Comparison of ENCODE assay signal across 9 cellular contexts in genomic region chr12:11500222-11500860, GRCh38.
DNase-seq lines count a peak whose midpoint lies in the region; ATAC-seq, FAIRE-seq and TF ChIP-seq lines count a peak whose summit lies in the region.
"Had no signal": no experiment of that assay in that cellular context is flagged by ENCODE, and none has a peak within 500 bp of the region (broad histone marks: within the 10 kb centered on the region; RNA-seq: fewer than 3 reads in every experiment).

No MANE protein-coding gene starts in this region.

- H4K20me1 ChIP-seq in SK-N-SH (ENCODE audit: insufficient read depth), result peaks cover 10% of the 10 kb centered on the region; the same call in 1 of the 2 replicates

- no peaks in the 10 kb centered on the region for H3K36me3 Mint-ChIP-seq in CD4-positive, alpha-beta T cell (ENCODE audit: low read depth)
- peaks cover 1% of the 10 kb centered on the region for H3K36me3 Mint-ChIP-seq in activated naive CD8-positive, alpha-beta T cell treated with anti-CD3 and anti-CD28 coated beads for 36 hours

- no peaks in the 10 kb centered on the region for H3K79me2 ChIP-seq in SK-N-SH (ENCODE audit: insufficient read depth)

- intact Hi-C loops in CD4-positive, alpha-beta T cell (cut with DNase I, micrococcal nuclease), result loop anchor here in 1 of 2 experiments (2.0 kb wide), 1 partner anchor 48 kb away; no protein-coding TSS in a partner anchor
- intact Hi-C loops in Right ventricle myocardium inferior (cut with DNase I) (no loop called here), pancreas (cut with DNase I) (no loop called here), tibial artery (cut with DNase I; ENCODE audit: low total_unique reads) (no loop called here)

- no peak overlapping the region for H3K4me3 Mint-ChIP-seq in CD4-positive, alpha-beta T cell
- no peak overlapping the region for H3K4me3 Mint-ChIP-seq in activated naive CD8-positive, alpha-beta T cell treated with anti-CD3 and anti-CD28 coated beads for 36 hours

- peak overlapping the region in 1 of 2 experiments; percentile 14; a peak in 2 of 4 replicates for H3K4me3 ChIP-seq in SK-N-SH (ENCODE audit: low read depth in 2 of 2, low read length in 1 of 2)
- no peak overlapping the region for H3K4me3 ChIP-seq in pancreas
- H3K4me3 ChIP-seq in tibial artery, result no peak overlapping the region
- H3K4me3 ChIP-seq: suprapubic skin had no signal

- no peaks in the 10 kb centered on the region for H3K4me1 Mint-ChIP-seq in CD4-positive, alpha-beta T cell (ENCODE audit: low read depth)
- H3K4me1 Mint-ChIP-seq in activated naive CD8-positive, alpha-beta T cell treated with anti-CD3 and anti-CD28 coated beads for 36 hours, result peaks cover 4% of the 10 kb centered on the region

- CTCF ChIA-PET in CD4-positive, alpha-beta T cell (lab: Charles Lee), result interaction anchor here (1.8 kb wide), 1 partner anchor 13 kb away, joined by 7 read pairs; no protein-coding TSS in a partner anchor
- CTCF ChIA-PET in SK-N-SH (lab: Yijun Ruan, JAX), result interaction anchor here (0.6 to 2.5 kb wide), 5 partner anchors 11 to 750 kb away, joined by 3 to 11 read pairs (median 3); no protein-coding TSS in a partner anchor

- FAIRE-seq in pancreas (lab: Jason Lieb, UNC) (no peak), RCC 7860 (lab: Jason Lieb, UNC) (no peak)

- no peaks in the 10 kb centered on the region for H3F3A ChIP-seq in SK-N-SH (replicated peaks; ENCODE audit: insufficient read depth)

- POLR2A ChIA-PET in CD4-positive, alpha-beta T cell (lab: Charles Lee), result interaction anchor here (1.2 kb wide), 1 partner anchor 45 kb away, joined by 6 read pairs; no protein-coding TSS in a partner anchor
- POLR2A ChIA-PET in SK-N-SH (lab: Yijun Ruan, JAX), result interaction anchor here (0.5 kb wide), 1 partner anchor 430 kb away, joined by 3 read pairs; no protein-coding TSS in a partner anchor

- no peak overlapping the region for H3K27ac Mint-ChIP-seq in CD4-positive, alpha-beta T cell
- H3K27ac Mint-ChIP-seq in activated naive CD8-positive, alpha-beta T cell treated with anti-CD3 and anti-CD28 coated beads for 36 hours, result no peak overlapping the region

- H3K9ac ChIP-seq in SK-N-SH, result no peak overlapping the region

- H3K36me3 ChIP-seq in SK-N-SH (replicated peaks in 1 of 2; ENCODE audit: control insufficient read depth in 1 of 2, insufficient read depth in 2 of 2, low read length in 1 of 2) (no peaks in the 10 kb centered on the region), pancreas (no peaks in the 10 kb centered on the region), tibial artery (no peaks in the 10 kb centered on the region)
- H3K36me3 ChIP-seq: suprapubic skin had no signal

- peaks cover 50% of the 10 kb centered on the region for H3K27me3 Mint-ChIP-seq in CD4-positive, alpha-beta T cell
- H3K27me3 Mint-ChIP-seq in activated naive CD8-positive, alpha-beta T cell treated with anti-CD3 and anti-CD28 coated beads for 36 hours, result peaks cover 40% of the 10 kb centered on the region

- TF ChIP-seq CTCF in CD4-positive, alpha-beta T cell (IDR thresholded peaks at IDR 0.05), result no peak
- TF ChIP-seq CTCF in SK-N-SH (IDR thresholded peaks at IDR 0.05) (no peak), pancreas (IDR thresholded peaks at IDR 0.05) (no peak), tibial artery (IDR thresholded peaks at IDR 0.05) (no peak)

- H3K27me3 ChIP-seq in CD4-positive, alpha-beta T cell (ENCODE audit: control insufficient read depth, insufficient read depth, low read length), result peaks cover 18% of the 10 kb centered on the region
- H3K27me3 ChIP-seq in SK-N-SH (ENCODE audit: insufficient read depth), result no peaks in the 10 kb centered on the region
- H3K27me3 ChIP-seq in pancreas, result no peaks in the 10 kb centered on the region
- H3K27me3 ChIP-seq in tibial artery, result peaks cover 0 to 2% of the 10 kb centered on the region in 2 donors

- H3K9me3 ChIP-seq in CD4-positive, alpha-beta T cell (ENCODE audit: control insufficient read depth, low read length), result no peaks in the 10 kb centered on the region
- H3K9me3 ChIP-seq in SK-N-SH (no peaks in the 10 kb centered on the region), pancreas (no peaks in the 10 kb centered on the region), tibial artery (no peaks in the 10 kb centered on the region)
- H3K9me3 ChIP-seq: suprapubic skin had no signal

- 16% methylated on average over 5 of the region's 59 CpGs for WGBS in SK-N-SH (ENCODE audit: low lambda C conversion rate)
- 3 to 4% methylated on average over 46 to 59 of the region's 59 CpGs for WGBS in pancreas, 2 donors

- peak; percentile 91 for ATAC-seq in CD4-positive, alpha-beta T cell (ENCODE audit: poor library complexity)
- ATAC-seq in HG03108 (IDR thresholded peaks at IDR 0.05; ENCODE audit: unreplicated experiment), result peak; percentile 64
- ATAC-seq in Right ventricle myocardium inferior, result peak; percentile 83
- ATAC-seq in pancreas, result peak; percentile 94 to 100 (median 98)

- H3K9me2 ChIP-seq in SK-N-SH, result no peaks in the 10 kb centered on the region

- peaks cover 1% of the 10 kb centered on the region for H3K9me3 Mint-ChIP-seq in CD4-positive, alpha-beta T cell
- H3K9me3 Mint-ChIP-seq in activated naive CD8-positive, alpha-beta T cell treated with anti-CD3 and anti-CD28 coated beads for 36 hours, result peaks cover 6% of the 10 kb centered on the region

- H2AFZ ChIP-seq in SK-N-SH (ENCODE audit: low read depth), result no peak overlapping the region

- peak; percentile 65 to 82 (median 72) for DNase-seq in CD4-positive, alpha-beta T cell
- DNase-seq in SK-N-SH (peak; percentile 74), Right ventricle myocardium inferior (ENCODE audit: missing footprints) (peak; percentile 77), pancreas (peak; percentile 66 to 96 (median 88)), tibial artery (peak; percentile 66 to 85), RCC 7860 (ENCODE audit: low spot score) (no peak)
- peak; percentile 83 for DNase-seq in activated naive CD8-positive, alpha-beta T cell treated with anti-CD3 and anti-CD28 coated beads for 36 hours

- peak overlapping the region; percentile 57; the same call in 1 of the 2 replicates for H3K4me2 ChIP-seq in SK-N-SH

- TF ChIP-seq RAD21 in SK-N-SH (IDR thresholded peaks at IDR 0.05; ENCODE audit: low read length), result no peak

- no peak for TF ChIP-seq EP300 in SK-N-SH (IDR thresholded peaks at IDR 0.05; ENCODE audit: borderline replicate concordance in 1 of 2, low read depth in 1 of 2, low read length in 1 of 2)

- H3K27ac ChIP-seq in CD4-positive, alpha-beta T cell (ENCODE audit: low read depth, low read length), result no peak overlapping the region
- H3K27ac ChIP-seq in SK-N-SH (ENCODE audit: low read depth in 2 of 2, low read length in 1 of 2), result no peak overlapping the region
- no peak overlapping the region for H3K27ac ChIP-seq in pancreas
- H3K27ac ChIP-seq in tibial artery, result no peak overlapping the region
- H3K27ac ChIP-seq: suprapubic skin had no signal

- H3K4me1 ChIP-seq in SK-N-SH (ENCODE audit: control insufficient read depth in 1 of 2, insufficient read depth in 2 of 2, low read depth in 1 of 2, low read length in 1 of 2) (peaks cover 0 to 7% of the 10 kb centered on the region in 2 experiments; a peak in 1 of 4 replicates), pancreas (peaks cover 0 to 3% (median 0%) of the 10 kb centered on the region in 3 donors), tibial artery (peaks cover 0 to 10% (median 3%) of the 10 kb centered on the region in 4 donors)

TF ChIP-seq in SK-N-SH, 30 proteins besides CTCF, POLR2A, EP300 and RAD21 (continues in another document):
- no peak for TF ChIP-seq RXRA (IDR thresholded peaks at IDR 0.05; ENCODE audit: borderline replicate concordance, low read depth)
- no peak for TF ChIP-seq SMC3 (IDR thresholded peaks at IDR 0.05; ENCODE audit: low read depth, low read length)
- peak; percentile 100 for TF ChIP-seq REST (IDR thresholded peaks at IDR 0.05; ENCODE audit: low read depth, low read length)
- TF ChIP-seq CHD2 (IDR thresholded peaks at IDR 0.05; ENCODE audit: low read length, partially characterized antibody), result no peak
- TF ChIP-seq, protein P1, sequence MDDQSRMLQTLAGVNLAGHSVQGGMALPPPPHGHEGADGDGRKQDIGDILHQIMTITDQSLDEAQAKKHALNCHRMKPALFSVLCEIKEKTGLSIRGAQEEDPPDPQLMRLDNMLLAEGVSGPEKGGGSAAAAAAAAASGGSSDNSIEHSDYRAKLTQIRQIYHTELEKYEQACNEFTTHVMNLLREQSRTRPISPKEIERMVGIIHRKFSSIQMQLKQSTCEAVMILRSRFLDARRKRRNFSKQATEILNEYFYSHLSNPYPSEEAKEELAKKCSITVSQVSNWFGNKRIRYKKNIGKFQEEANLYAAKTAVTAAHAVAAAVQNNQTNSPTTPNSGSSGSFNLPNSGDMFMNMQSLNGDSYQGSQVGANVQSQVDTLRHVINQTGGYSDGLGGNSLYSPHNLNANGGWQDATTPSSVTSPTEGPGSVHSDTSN (IDR thresholded peaks at IDR 0.05), result no peak
